In the genomic region with DNA sequence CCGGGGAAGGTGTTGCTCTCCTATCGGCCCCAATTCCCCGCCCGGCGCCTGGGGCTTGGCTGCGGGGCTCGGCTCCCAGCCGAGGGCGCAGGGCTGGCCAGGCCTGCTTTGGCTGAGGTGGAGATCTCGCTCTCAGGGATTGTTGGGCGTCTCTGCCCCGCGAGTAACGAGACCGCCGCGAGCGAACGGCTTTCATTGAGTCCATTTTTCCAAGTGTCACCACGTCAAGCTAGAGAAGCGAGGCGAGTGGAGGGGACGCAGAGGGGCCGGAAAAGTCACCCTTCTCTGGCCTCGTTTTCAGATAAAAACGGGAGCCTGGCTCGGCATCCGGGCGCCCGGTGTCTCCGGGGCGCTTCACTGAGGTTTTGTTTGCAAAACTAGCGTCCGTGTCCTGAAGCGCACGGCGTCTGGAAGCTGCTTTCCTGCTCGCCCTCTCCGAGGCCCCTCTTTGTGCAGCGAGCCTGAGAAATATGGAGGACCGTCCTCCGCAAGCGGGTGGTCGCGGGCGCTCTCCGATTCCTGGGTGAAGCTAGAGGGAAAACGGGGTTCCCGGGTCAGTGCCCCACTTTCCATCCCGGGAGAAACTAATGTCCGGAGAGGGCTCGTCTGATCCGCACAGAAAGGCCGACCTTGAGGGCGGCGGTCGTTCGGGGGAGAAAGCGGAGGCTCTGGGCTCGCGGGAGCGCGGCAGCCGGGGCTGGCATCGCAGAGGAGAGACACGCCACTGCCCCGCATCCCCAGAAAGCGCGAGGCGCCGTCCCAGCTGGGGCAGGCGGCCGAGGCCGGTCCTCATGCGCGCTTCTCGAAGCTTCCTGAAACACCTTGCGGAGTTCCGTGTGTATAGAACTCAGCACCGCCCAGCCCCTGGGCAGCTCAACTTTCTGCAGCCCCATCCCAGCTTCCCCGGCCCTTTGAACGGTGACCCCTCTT, we compare ENCODE assay signal across 13 cellular contexts. TPM values are rescaled to one million over a fixed set of nuclear protein-coding genes. Genes with fewer than 3 reads are reported as not detected.
A peak's percentile ranks its signal among the peaks of the same experiment; 100 is the strongest.
DNase-seq lines count a peak whose midpoint lies in the region; ATAC-seq, FAIRE-seq and TF ChIP-seq lines count a peak whose summit lies in the region.
"Had no signal": no experiment of that assay in that cellular context is flagged by ENCODE, and none has a peak within 500 bp of the region (broad histone marks: within the 10 kb centered on the region; RNA-seq: fewer than 3 reads in every experiment).

No MANE protein-coding gene starts in this region.

- H3K36me3 ChIP-seq in ACC112 (ENCODE audit: insufficient read depth, low read length), result no peaks in the 10 kb centered on the region
- no peaks in the 10 kb centered on the region for H3K36me3 ChIP-seq in neural progenitor cell

- WGBS in A549 (ENCODE audit: missing lambda C conversion rate), result 29% methylated on average over 64 of the region's 82 CpGs

- H3K4me3 ChIP-seq in A549 (peak overlapping the region; percentile 41), ACC112 (ENCODE audit: low read depth, low read length) (no peak overlapping the region), neural progenitor cell (no peak overlapping the region)
- H3K4me3 ChIP-seq: mucosa of descending colon had no signal

- H3K4me3 Mint-ChIP-seq in brain, result peak overlapping the region; percentile 66 to 86 (median 75)
- peak overlapping the region; percentile 91 for H3K4me3 Mint-ChIP-seq in neural progenitor cell

- CTCF ChIA-PET in A549 (lab: Yijun Ruan, JAX), result interaction anchor here (0.9 to 2.2 kb wide), 2 partner anchors 11 to 144 kb away, joined by 3 to 8 read pairs; no protein-coding TSS in a partner anchor

- H3K4me2 ChIP-seq in A549 (peak overlapping the region; percentile 91), neural progenitor cell (no peak overlapping the region)

- no peak for TF ChIP-seq POLR2A in A549 (IDR thresholded peaks at IDR 0.05; ENCODE audit: low read length)

- no peak for FAIRE-seq in A549 (lab: Jason Lieb, UNC)

- H4K20me1 ChIP-seq in neural progenitor cell (ENCODE audit: low read depth), result peaks cover 94% of the 10 kb centered on the region

- H3K36me3 Mint-ChIP-seq in brain (no peaks in the 10 kb centered on the region), neural progenitor cell (peaks cover 4% of the 10 kb centered on the region)
- H3K36me3 Mint-ChIP-seq: CD4-positive, alpha-beta memory T cell; immature natural killer cell had no signal

- H3K27me3 ChIP-seq in ACC112 (ENCODE audit: insufficient read depth, low read length) (peaks cover 96% of the 10 kb centered on the region), neural progenitor cell (peaks cover 98% of the 10 kb centered on the region)

- peak overlapping the region; percentile 14 for H2AFZ ChIP-seq in ACC112 (ENCODE audit: low read length, unreplicated experiment)
- H2AFZ ChIP-seq in neural progenitor cell (replicated peaks), result no peak overlapping the region

- POLR2A ChIA-PET in A549 (lab: Yijun Ruan, JAX), result no interaction called here

- peak in 1 of 2 experiments; percentile 24; a peak in 3 of 6 replicates for ATAC-seq in A549
- ATAC-seq: mucosa of descending colon had no signal

- no peak for TF ChIP-seq RAD21 in A549 (conservative IDR thresholded peaks at IDR 0.05 in 1 of 2, IDR thresholded peaks at IDR 0.05 in 1 of 2)

- DNase-seq in A549 (ENCODE audit: low read depth in 1 of 2, low spot score in 1 of 2) (no peak), neural progenitor cell (ENCODE audit: low spot score) (peak; percentile 55), NCI-H2029 (lab: John Stamatoyannopoulos, UW) (no peak), NCI-H510A (lab: John Stamatoyannopoulos, UW) (no peak), RKO (ENCODE audit: low spot score) (no peak)
- DNase-seq: amygdala; CD4-positive, alpha-beta memory T cell; dermis blood vessel endothelial cell; immature natural killer cell; mucosa of descending colon; NCI-H1048 had no signal

- TF ChIP-seq EP300 in A549 (IDR thresholded peaks at IDR 0.05), result no peak

- H3K9me3 ChIP-seq in A549, result no peaks in the 10 kb centered on the region
- H3K9me3 ChIP-seq in neural progenitor cell (ENCODE audit: low read depth), result no peaks in the 10 kb centered on the region
- H3K9me3 ChIP-seq: mucosa of descending colon had no signal

- peak overlapping the region in 1 of 5 experiments; percentile 29 for H3K27ac Mint-ChIP-seq in brain
- no peak overlapping the region for H3K27ac Mint-ChIP-seq in neural progenitor cell
- H3K27ac Mint-ChIP-seq: CD4-positive, alpha-beta memory T cell; immature natural killer cell had no signal

- H3K27ac ChIP-seq in A549, result no peak overlapping the region
- no peak overlapping the region for H3K27ac ChIP-seq in ACC112 (ENCODE audit: low read depth, low read length)
- H3K27ac ChIP-seq in neural progenitor cell, result no peak overlapping the region

- H3F3A ChIP-seq in neural progenitor cell (ENCODE audit: low read depth), result peaks cover 12% of the 10 kb centered on the region

- TF ChIP-seq CTCF in A549 (IDR thresholded peaks at IDR 0.05) (no peak), brain (conservative IDR thresholded peaks at IDR 0.05) (no peak), neural progenitor cell (IDR thresholded peaks at IDR 0.05) (no peak)

- H3K4me1 Mint-ChIP-seq in brain, result peaks cover 43% of the 10 kb centered on the region
- H3K4me1 Mint-ChIP-seq in neural progenitor cell, result peaks cover 51% of the 10 kb centered on the region

- peaks cover 95% of the 10 kb centered on the region for H3K27me3 Mint-ChIP-seq in brain
- H3K27me3 Mint-ChIP-seq in neural progenitor cell (ENCODE audit: insufficient read depth, low read depth), result peaks cover 69% of the 10 kb centered on the region

- peaks cover 0 to 2% (median 0%) of the 10 kb centered on the region in 5 experiments for H3K9me3 Mint-ChIP-seq in brain
- no peaks in the 10 kb centered on the region for H3K9me3 Mint-ChIP-seq in neural progenitor cell
- H3K9me3 Mint-ChIP-seq: CD4-positive, alpha-beta memory T cell; immature natural killer cell had no signal

- no peaks in the 10 kb centered on the region for H3K79me2 ChIP-seq in ACC112 (ENCODE audit: control insufficient read depth, insufficient read depth, low read length, unreplicated experiment)
- no peaks in the 10 kb centered on the region for H3K79me2 ChIP-seq in neural progenitor cell (ENCODE audit: low read depth)

- no peak overlapping the region for H3K9ac ChIP-seq in neural progenitor cell

- H3K4me1 ChIP-seq in A549, result peaks cover 23% of the 10 kb centered on the region; the same call in 2 of the 3 replicates
- H3K4me1 ChIP-seq in ACC112 (ENCODE audit: control insufficient read depth, insufficient read depth, low read length, unreplicated experiment), result no peaks in the 10 kb centered on the region
- peaks cover 9% of the 10 kb centered on the region for H3K4me1 ChIP-seq in neural progenitor cell

TF ChIP-seq in A549, 52 proteins besides CTCF, POLR2A, EP300 and RAD21:
- TF ChIP-seq NPAS2 (CRISPR knock-in tag; IDR thresholded peaks at IDR 0.05; ENCODE audit: borderline replicate concordance) (no peak), RNF2 (IDR thresholded peaks at IDR 0.05; ENCODE audit: borderline replicate concordance, low read depth) (0 out of 2 replicates have a peak, but pooled peaks have one; percentile 52)

RNA-seq across cellular contexts. Expression of a gene that starts 3.5 kb away (rescaled TPM):
- 0.33 and 0.53 TPM in 2 replicates for polyA plus RNA-seq in A549 (2011; rRNA removed)
- polyA plus RNA-seq in A549 (2012; cell fraction: cytosol; rRNA removed), result 0.61 and 0.76 TPM in 2 replicates
- 0.44 and 0.52 TPM in 2 replicates for polyA plus RNA-seq in A549 (2012; cell fraction: nucleus; rRNA removed)
- 0.51 to 0.62 TPM (median 0.54 TPM) in 3 replicates for polyA plus RNA-seq in A549 (2017; fragmentation: RNase III; extraction: RNeasy Plus Mini Kit Qiagen cat#74134 plus additional on column Dnase treatment)
- 0.21 and 0.63 TPM in 2 replicates for polyA minus RNA-seq in A549 (2011; rRNA and poly(A)+ RNA removed)
- polyA plus RNA-seq in brain (ENCODE audit: insufficient read depth, low read depth, low replicate concordance), result 0.19 TPM
- total RNA-seq in neural progenitor cell (ENCODE audit: low replicate concordance), result not detected in 2 replicates
- total RNA-seq: CD4-positive, alpha-beta memory T cell; dermis blood vessel endothelial cell; mucosa of descending colon had no signal
- polyA plus RNA-seq: CD4-positive, alpha-beta memory T cell; immature natural killer cell had no signal
